ENCODE assay signal across 1 cellular context in genomic region chr14:24299255-24300191, GRCh38.
TF ChIP-seq lines count a peak whose summit lies in the region.

DHRS1 (minus strand) TSS chr14:24299780; CDS start chr14:24299106, 674 bp downstream.
NOP9 (plus strand) TSS chr14:24299850; CDS start chr14:24299955, 105 bp downstream.

TF ChIP-seq in HepG2, 621 proteins besides CTCF, POLR2A, EP300 and RAD21 (continued from another document and continues in another):
- TF ChIP-seq TIGD3 (CRISPR knock-in tag; IDR thresholded peaks at IDR 0.05; ENCODE audit: borderline replicate concordance) (peak; percentile 98), PRDM10 (CRISPR knock-in tag; IDR thresholded peaks at IDR 0.05; ENCODE audit: low read depth) (peak; percentile 68; the same call in 1 of the 2 replicates), U2AF1 (optimal IDR thresholded peaks at IDR 0.05; ENCODE audit: low read depth, low read length) (peak; percentile 44), IRF1 (CRISPR knock-in tag; IDR thresholded peaks at IDR 0.05; ENCODE audit: low read depth) (no peak), ZNF33A (CRISPR knock-in tag; IDR thresholded peaks at IDR 0.05; ENCODE audit: borderline replicate concordance) (no peak), ZNF10 (CRISPR knock-in tag; IDR thresholded peaks at IDR 0.05; ENCODE audit: borderline replicate concordance, low read depth) (no peak), ZNF609 (CRISPR knock-in tag; IDR thresholded peaks at IDR 0.05; ENCODE audit: borderline replicate concordance) (peak; percentile 79; the same call in 1 of the 2 replicates), RFXAP (CRISPR knock-in tag; IDR thresholded peaks at IDR 0.05; ENCODE audit: borderline replicate concordance) (peak; percentile 96), CENPX (CRISPR knock-in tag; IDR thresholded peaks at IDR 0.05) (no peak), ZNF549 (CRISPR knock-in tag; IDR thresholded peaks at IDR 0.05) (peak; percentile 90), ZNF687 (CRISPR knock-in tag; IDR thresholded peaks at IDR 0.05) (peak; percentile 99), ZNF660 (CRISPR knock-in tag; IDR thresholded peaks at IDR 0.05; ENCODE audit: borderline replicate concordance, low read depth) (no peak; the same call in 1 of the 2 replicates), RBFOX2 (IDR thresholded peaks at IDR 0.05; ENCODE audit: low read depth, low read length) (peak; percentile 94), ZNF382 (CRISPR knock-in tag; IDR thresholded peaks at IDR 0.05; ENCODE audit: borderline replicate concordance) (no peak), ZNF782 (CRISPR knock-in tag; IDR thresholded peaks at IDR 0.05; ENCODE audit: borderline replicate concordance) (peak; percentile 93), MAFF (IDR thresholded peaks at IDR 0.05; ENCODE audit: low read depth, low read length) (no peak; the same call in 1 of the 2 replicates), ZNF572 (CRISPR knock-in tag; IDR thresholded peaks at IDR 0.05) (peak; percentile 73), ZNF276 (CRISPR knock-in tag; IDR thresholded peaks at IDR 0.05; ENCODE audit: low read depth) (peak; percentile 83; the same call in 1 of the 2 replicates), ZNF414 (CRISPR knock-in tag; IDR thresholded peaks at IDR 0.05) (peak; percentile 98), U2AF2 (IDR thresholded peaks at IDR 0.05; ENCODE audit: low read depth, low read length) (0 out of 2 replicates have a peak, but pooled peaks have one; percentile 29), ZNF496 (CRISPR knock-in tag; IDR thresholded peaks at IDR 0.05; ENCODE audit: insufficient replicate concordance) (no peak), NFKBIZ (CRISPR knock-in tag; IDR thresholded peaks at IDR 0.05) (peak; percentile 15; the same call in 1 of the 2 replicates), ZNF251 (CRISPR knock-in tag; IDR thresholded peaks at IDR 0.05) (0 out of 2 replicates have a peak, but pooled peaks have one; percentile 72), ZGPAT (CRISPR knock-in tag; IDR thresholded peaks at IDR 0.05) (peak; percentile 99), ZMAT3 (CRISPR knock-in tag; conservative IDR thresholded peaks at IDR 0.05) (peak; percentile 88; the same call in 1 of the 2 replicates), ZKSCAN5 (CRISPR knock-in tag; IDR thresholded peaks at IDR 0.05) (peak; percentile 73; the same call in 1 of the 2 replicates), ARNT2 (CRISPR knock-in tag; IDR thresholded peaks at IDR 0.05; ENCODE audit: low read depth) (peak; percentile 87), ZFP82 (CRISPR knock-in tag; IDR thresholded peaks at IDR 0.05; ENCODE audit: borderline replicate concordance) (peak; percentile 91; the same call in 1 of the 2 replicates), POLR2G (IDR thresholded peaks at IDR 0.05; ENCODE audit: low read depth, low read length) (peak; percentile 96), MBD4 (IDR thresholded peaks at IDR 0.05; ENCODE audit: borderline replicate concordance, low read length) (no peak), GTF2F1 (IDR thresholded peaks at IDR 0.05; ENCODE audit: low read length) (no peak; the same call in none of the 2 replicates), MEIS2 (CRISPR knock-in tag; IDR thresholded peaks at IDR 0.05) (peak; percentile 92), ZFP36L2 (CRISPR knock-in tag; IDR thresholded peaks at IDR 0.05) (peak; percentile 85; the same call in 1 of the 2 replicates), IRF9 (CRISPR knock-in tag; IDR thresholded peaks at IDR 0.05; ENCODE audit: borderline replicate concordance) (peak; percentile 99), HOXA9 (CRISPR knock-in tag; IDR thresholded peaks at IDR 0.05; ENCODE audit: borderline replicate concordance) (no peak), SSRP1 (CRISPR knock-in tag; IDR thresholded peaks at IDR 0.05) (no peak; the same call in 1 of the 2 replicates), ISX (CRISPR knock-in tag; conservative IDR thresholded peaks at IDR 0.05) (peak; percentile 74), REL (CRISPR knock-in tag; conservative IDR thresholded peaks at IDR 0.05) (no peak), PAWR (CRISPR knock-in tag; IDR thresholded peaks at IDR 0.05; ENCODE audit: borderline replicate concordance) (peak; percentile 96)
